In genomic region chr9:75051285-75051684, GRCh38 we compare ENCODE assay signal across 25 cellular contexts.
"Had no signal": no experiment of that assay in that cellular context is flagged by ENCODE, and none has a peak within 500 bp of the region (broad histone marks: within the 10 kb centered on the region; RNA-seq: fewer than 3 reads in every experiment).

No MANE protein-coding gene starts in this region.

- DNase-seq: occipital lobe; ovary; posterior cingulate gyrus; psoas muscle; right cardiac atrium; right lobe of liver; sigmoid colon; small intestine; stimulated activated CD4-positive, alpha-beta T cell treated with anti-CD3 and anti-CD28 coated beads, Interleukin-15, amount 100 ng/mL, for 24 hours; stimulated activated CD4-positive, alpha-beta T cell treated with anti-CD3 and anti-CD28 coated beads, Interleukin-2, amount 100 ng/mL, for 24 hours; stimulated activated CD4-positive, alpha-beta T cell treated with anti-CD3 and anti-CD28 coated beads, Interleukin-2, amount 100 ng/mL, for 48 hours; stimulated activated CD4-positive, alpha-beta T cell treated with anti-CD3 and anti-CD28 coated beads, Interleukin-4, amount 100 ng/mL, for 24 hours; stimulated activated naive B cell treated with anti-CD40 and anti-IgM and Interleukin-4, amounts not matched to agents 10 μg/mL and 1 μg/mL and 100 μg/mL, for 72 hours; stimulated activated naive CD4-positive, alpha-beta T cell treated with Interleukin-2 at 50 U/mL for 16 hours; stomach; thyroid gland; trophoblast cell; upper lobe of left lung had no signal

- H3K27me3 ChIP-seq: neural progenitor cell, ovary, right lobe of liver, sigmoid colon, stomach, thyroid gland, tibial nerve, upper lobe of left lung, vagina had no signal

- H3K9ac ChIP-seq: neural progenitor cell, parathyroid adenoma had no signal

- FAIRE-seq: small intestine, urothelium cell line had no signal

- H3K79me2 ChIP-seq: parathyroid adenoma had no signal

- ATAC-seq: psoas muscle; right cardiac atrium; right lobe of liver; stimulated activated effector memory CD8-positive, alpha-beta T cell treated with anti-CD3 and anti-CD28 coated beads, Interleukin-12 subunit alpha, Interleukin-12 subunit beta, amount 100 ng/mL, for 72 hours; stimulated activated naive B cell treated with anti-CD40 and anti-IgM and Interleukin-4, amounts not matched to agents 10 μg/mL and 1 μg/mL and 100 μg/mL, for 72 hours had no signal

- H3K27ac ChIP-seq: neural progenitor cell, ovary, parathyroid adenoma, psoas muscle, right lobe of liver, sigmoid colon, stomach, thoracic aorta, thyroid gland, tibial nerve, upper lobe of left lung, vagina had no signal

- H3K36me3 ChIP-seq: neural progenitor cell, ovary, right lobe of liver, sigmoid colon, stomach, thoracic aorta, thyroid gland, tibial nerve, upper lobe of left lung, vagina had no signal

- H3K9me3 ChIP-seq: ovary, psoas muscle, right lobe of liver, sigmoid colon, thoracic aorta, thyroid gland, upper lobe of left lung, vagina had no signal

- H2AFZ ChIP-seq: neural progenitor cell, parathyroid adenoma had no signal

- H3K4me3 ChIP-seq: neural progenitor cell, ovary, psoas muscle, right lobe of liver, sigmoid colon, stomach, thoracic aorta, thyroid gland, tibial nerve, upper lobe of left lung, vagina had no signal

- H3K4me2 ChIP-seq: neural progenitor cell had no signal

- H3K4me1 ChIP-seq: neural progenitor cell, parathyroid adenoma, psoas muscle, right lobe of liver, sigmoid colon, stomach, thyroid gland, tibial nerve, upper lobe of left lung, vagina had no signal
